Comparison of ENCODE assay signal across 15 cellular contexts in the genomic region with DNA sequence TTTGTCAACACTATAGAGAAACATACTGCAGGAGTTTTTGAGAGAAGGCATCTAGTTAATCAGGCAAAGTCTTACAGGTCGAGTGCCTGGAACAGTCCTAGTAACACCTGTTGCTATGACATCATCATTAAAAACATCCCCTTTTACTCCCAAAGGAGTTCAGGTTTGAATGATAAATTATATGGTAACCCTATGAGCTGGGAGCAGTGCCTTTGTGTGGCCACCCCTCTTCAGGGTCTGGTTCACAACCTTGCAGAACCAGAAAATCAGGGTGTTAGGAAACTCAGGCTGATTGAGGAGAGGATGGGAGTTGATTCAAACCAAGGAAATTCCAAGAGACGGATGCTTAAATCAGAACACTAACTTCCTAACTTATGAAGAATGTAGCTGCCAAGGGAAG.
A peak's percentile ranks its signal among the peaks of the same experiment; 100 is the strongest.
DNase-seq lines count a peak whose midpoint lies in the region; ATAC-seq and TF ChIP-seq lines count a peak whose summit lies in the region.
"Had no signal": no experiment of that assay in that cellular context is flagged by ENCODE, and none has a peak within 500 bp of the region (broad histone marks: within the 10 kb centered on the region; RNA-seq: fewer than 3 reads in every experiment).

No MANE protein-coding gene starts in this region.

- no peak overlapping the region for H3K9ac ChIP-seq in PC-3 (ENCODE audit: low read length)

- no peak overlapping the region for H3K4me3 ChIP-seq in PC-3 (ENCODE audit: low read length)
- H3K4me3 ChIP-seq in left lung = no peak overlapping the region

- H3K9me3 ChIP-seq in PC-3 (ENCODE audit: low read length) = no peaks in the 10 kb centered on the region
- H3K9me3 ChIP-seq in left lung = no peaks in the 10 kb centered on the region

- H3K79me2 ChIP-seq in PC-3 (ENCODE audit: low read length) = no peaks in the 10 kb centered on the region

- POLR2A ChIA-PET in PC-3 (lab: Charles Lee; ENCODE audit: unreplicated experiment) = no interaction called here

- ATAC-seq in PC-3 (no peak), left lung (peak; percentile 75), GM18519 (IDR thresholded peaks at IDR 0.05; ENCODE audit: low FRiP score, unreplicated experiment) (no peak)
- ATAC-seq: CD8-positive, alpha-beta T cell had no signal

- in situ Hi-C loops in ACHN (cut with HindIII; ENCODE audit: low pct_ligation_motif_present, low pct_unique_long_range_greater_than_20kb, low sequenced_read_pairs) = no loop called here

- intact Hi-C loops in PC-3 (cut with micrococcal nuclease) = no loop called here
- intact Hi-C loops in left lung (cut with DNase I) = no loop called here

- H3K9me2 ChIP-seq in PC-3 (replicated peaks; ENCODE audit: low read length) = no peaks in the 10 kb centered on the region

- H3K27ac ChIP-seq in PC-3 (ENCODE audit: low read length) (no peak overlapping the region), left lung (no peak overlapping the region)
- H3K27ac ChIP-seq: 22Rv1 had no signal

- no peaks in the 10 kb centered on the region for H3F3A ChIP-seq in PC-3 (ENCODE audit: low read length, unreplicated experiment)

- no peak overlapping the region for H2AFZ ChIP-seq in PC-3 (ENCODE audit: low read length)

- CTCF ChIA-PET in PC-3 (lab: Charles Lee) = no interaction called here

- DNase-seq in DMS 273 (lab: John Stamatoyannopoulos, UW; ENCODE audit: unreplicated experiment) = peak; percentile 4
- no peak for DNase-seq in DMS 273 treated with DMSO at 0.1 percent for 48 hours (lab: John Stamatoyannopoulos, UW)
- peak; percentile 21 for DNase-seq in DMS53 treated with DMSO at 0.1 percent for 48 hours (lab: John Stamatoyannopoulos, UW; ENCODE audit: unreplicated experiment)
- DNase-seq in PC-3 = peak; percentile 11
- DNase-seq in left lung = no peak
- DNase-seq in ACHN = no peak
- DNase-seq in GOT3 (lab: John Stamatoyannopoulos, UW) = no peak
- DNase-seq: CD8-positive, alpha-beta T cell; EL; NCI-H1048; NCI-H146; NCI-H446 treated with DMSO at 0.1 percent for 48 hours; SHP77 treated with DMSO at 0.1 percent for 48 hours had no signal

- H3K4me1 ChIP-seq in PC-3 (ENCODE audit: insufficient read depth, low read length) (no peaks in the 10 kb centered on the region), left lung (peaks cover 8 to 18% of the 10 kb centered on the region in 2 donors)

- H3K27me3 ChIP-seq in PC-3 (ENCODE audit: low read length) = no peaks in the 10 kb centered on the region
- no peaks in the 10 kb centered on the region for H3K27me3 ChIP-seq in left lung

- no TSS peak for BruUV-seq in PC-3 (replicated peaks; lab: Mats Ljungman, UMichigan)

- H3K36me3 ChIP-seq in PC-3 (ENCODE audit: low read depth, low read length) = no peaks in the 10 kb centered on the region
- peaks cover 0 to 6% of the 10 kb centered on the region in 2 donors for H3K36me3 ChIP-seq in left lung

- TF ChIP-seq CTCF in PC-3 (conservative IDR thresholded peaks at IDR 0.05; ENCODE audit: low read depth, low read length) = no peak
- TF ChIP-seq CTCF in left lung (IDR thresholded peaks at IDR 0.05) = no peak

- H4K20me1 ChIP-seq in PC-3 (ENCODE audit: low read length) = no peaks in the 10 kb centered on the region

- no peak overlapping the region for H3K4me2 ChIP-seq in PC-3 (ENCODE audit: low read length)

Comparison
In these comparisons a context has a peak if more than half of its experiments do, and no peak if none do; other contexts are left out.
1. DNase-seq: peak in DMS 273 (single experiment), DMS53 treated with DMSO at 0.1 percent for 48 hours (single experiment) and PC-3 (single experiment); none in DMS 273 treated with DMSO at 0.1 percent for 48 hours (single experiment), left lung (0 of 2), ACHN (single experiment) and GOT3 (single experiment).